8 cellular contexts compared by ENCODE assay signal in genomic region chr22:46791201-46791731, GRCh38. TPM values are rescaled to one million over a fixed set of nuclear protein-coding genes. Genes with fewer than 3 reads are reported as not detected.
A peak's percentile ranks its signal among the peaks of the same experiment; 100 is the strongest.
DNase-seq lines count a peak whose midpoint lies in the region; ATAC-seq lines count a peak whose summit lies in the region.

No MANE protein-coding gene starts in this region.

- DNase-seq in COLO829 (ENCODE audit: low spot score) (peak; percentile 97), SIG-M5 treated with dmso at 0.1 percent for 504 hours (lab: John Stamatoyannopoulos, UW; ENCODE audit: unreplicated experiment) (peak; percentile 53), left cardiac atrium (peak; percentile 69), ecto neural progenitor cell (ENCODE audit: low spot score) (no peak), NCI-H2171 treated with DMSO at 0.1 percent for 48 hours (lab: John Stamatoyannopoulos, UW) (no peak), NCI-H226 (no peak)
- DNase-seq in activated naive CD4-positive, alpha-beta T cell treated with anti-CD3 and anti-CD28 coated beads for 36 hours = peak; percentile 89
- peak; percentile 71 for DNase-seq in stimulated activated CD4-positive, alpha-beta T cell treated with anti-CD3 and anti-CD28 coated beads, Interleukin-4, amount 100 ng/mL, for 1 hour

- peak overlapping the region; percentile 99 for H3K27ac Mint-ChIP-seq in activated naive CD4-positive, alpha-beta T cell treated with anti-CD3 and anti-CD28 coated beads for 36 hours

- H3K36me3 Mint-ChIP-seq in activated naive CD4-positive, alpha-beta T cell treated with anti-CD3 and anti-CD28 coated beads for 36 hours (ENCODE audit: low read depth) = peaks cover 6% of the 10 kb centered on the region

- H3K4me1 Mint-ChIP-seq in activated naive CD4-positive, alpha-beta T cell treated with anti-CD3 and anti-CD28 coated beads for 36 hours (ENCODE audit: low read depth) = peaks cover 40% of the 10 kb centered on the region

- no peaks in the 10 kb centered on the region for H3K9me3 Mint-ChIP-seq in activated naive CD4-positive, alpha-beta T cell treated with anti-CD3 and anti-CD28 coated beads for 36 hours

- intact Hi-C loops in activated naive CD4-positive, alpha-beta T cell treated with anti-CD3 and anti-CD28 coated beads for 36 hours (cut with micrococcal nuclease) = loop anchor here (1.0 to 2.0 kb wide), 6 partner anchors 16 to 187 kb away; partner anchors contain the start of gene TBC1D22A
- intact Hi-C loops in left cardiac atrium (cut with DNase I) = no loop called here

- ATAC-seq in left cardiac atrium = peak; percentile 68 to 75

- CTCF ChIA-PET in activated naive CD4-positive, alpha-beta T cell treated with anti-CD3 and anti-CD28 coated beads for 36 hours (lab: Charles Lee) = interaction anchor here (0.6 to 2.6 kb wide), 8 partner anchors 10 to 1547 kb away, joined by 3 to 10 read pairs (median 4); partner anchors contain the start of gene TBC1D22A

- no peaks in the 10 kb centered on the region for H3K27me3 Mint-ChIP-seq in activated naive CD4-positive, alpha-beta T cell treated with anti-CD3 and anti-CD28 coated beads for 36 hours (ENCODE audit: low read depth)

- H3K4me3 Mint-ChIP-seq in activated naive CD4-positive, alpha-beta T cell treated with anti-CD3 and anti-CD28 coated beads for 36 hours = peak overlapping the region; percentile 84

RNA-seq across cellular contexts. Expression of gene TBC1D22A, which starts 28.8 kb away (rescaled TPM):
- 10 to 100 TPM; 20.1 to 21.4 TPM for total RNA-seq in activated naive CD4-positive, alpha-beta T cell treated with anti-CD3 and anti-CD28 coated beads for 36 hours
- total RNA-seq in left cardiac atrium = 10 to 100 TPM; 15.8 to 17.4 TPM

RNA-seq across cellular contexts. Expression of gene CERK, which starts 53.2 kb away (rescaled TPM):
- total RNA-seq in activated naive CD4-positive, alpha-beta T cell treated with anti-CD3 and anti-CD28 coated beads for 36 hours = 10 to 100 TPM; 32.6 to 34.9 TPM
- total RNA-seq in left cardiac atrium = 10 to 100 TPM; 47.5 to 70.0 TPM

Comparison
In these comparisons a context has a peak if more than half of its experiments do, and no peak if none do; other contexts are left out.
1. DNase-seq: peak in COLO829 (single experiment), SIG-M5 treated with dmso at 0.1 percent for 504 hours (single experiment), activated naive CD4-positive, alpha-beta T cell treated with anti-CD3 and anti-CD28 coated beads for 36 hours (single experiment), left cardiac atrium (single experiment) and stimulated activated CD4-positive, alpha-beta T cell treated with anti-CD3 and anti-CD28 coated beads, Interleukin-4, amount 100 ng/mL, for 1 hour (single experiment); none in ecto neural progenitor cell (single experiment), NCI-H2171 treated with DMSO at 0.1 percent for 48 hours (single experiment) and NCI-H226 (single experiment).